ENCODE assay signal across 10 cellular contexts in the genomic region with DNA sequence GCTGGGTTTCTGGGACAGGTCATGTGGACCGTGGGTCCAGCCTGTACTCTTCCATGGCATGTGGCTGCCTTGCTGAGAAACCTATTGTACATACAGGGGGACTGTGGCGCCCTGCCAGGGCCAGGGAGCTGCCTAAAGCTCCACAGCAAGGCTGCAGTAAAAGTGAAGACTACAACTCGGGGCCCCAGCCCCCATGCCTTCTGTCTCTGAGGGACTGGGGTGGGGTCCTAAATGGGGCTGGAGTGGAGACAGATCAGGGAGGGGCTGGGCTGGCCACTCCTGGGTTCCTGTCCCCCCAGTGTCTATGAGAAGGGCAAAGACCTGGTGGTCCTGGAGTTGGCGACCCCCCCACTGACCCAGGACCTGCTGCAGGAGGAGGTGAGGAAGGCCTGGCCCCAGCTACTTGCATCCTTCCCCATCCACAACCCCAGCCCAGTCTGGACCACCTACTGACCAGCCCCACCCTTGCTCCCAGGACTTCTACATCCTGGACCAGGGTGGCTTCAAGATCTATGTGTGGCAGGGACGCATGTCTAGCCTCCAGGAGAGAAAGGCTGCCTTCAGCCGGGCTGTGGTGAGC. TPM values are rescaled to one million over a fixed set of nuclear protein-coding genes. Genes with fewer than 3 reads are reported as not detected.
DNase-seq lines count a peak whose midpoint lies in the region; ATAC-seq and TF ChIP-seq lines count a peak whose summit lies in the region.
"Had no signal": no experiment of that assay in that cellular context is flagged by ENCODE, and none has a peak within 500 bp of the region (broad histone marks: within the 10 kb centered on the region; RNA-seq: fewer than 3 reads in every experiment).

No MANE protein-coding gene starts in this region.

- peak; percentile 24 for DNase-seq in activated T-cell treated with anti-CD3 and anti-CD28 coated beads, Interleukin-2, amount 50 U/mL, for 1 hour
- no peak for DNase-seq in activated T-cell treated with anti-CD3 and anti-CD28 coated beads, Interleukin-2, amount 50 U/mL, for 48 hours
- no peak for DNase-seq in naive B cell
- no peak for DNase-seq in transverse colon
- no peak for DNase-seq in A172 (ENCODE audit: low spot score)
- DNase-seq in COLO829 (ENCODE audit: low spot score): no peak
- DNase-seq: activated gamma-delta T cell treated with Interleukin-2 at 50 U/mL for 16 hours had no signal

- WGBS in transverse colon (ENCODE audit: low coverage in 1 of 2), 2 donors: 69% methylated on average over 6 of the region's 6 CpGs; no CpG with 5 or more reads in 1 of the 2 donors

- peaks cover 0 to 2% (median 0%) of the 10 kb centered on the region in 7 donors for H3K9me3 Mint-ChIP-seq in naive B cell

- H3K27ac Mint-ChIP-seq in naive B cell: peak overlapping the region; percentile 28 to 98 (median 96)

- H3K9me3 ChIP-seq in transverse colon: no peaks in the 10 kb centered on the region

- intact Hi-C loops in transverse colon (cut with DNase I; ENCODE audit: low total_unique reads): no loop called here

- H3K36me3 ChIP-seq in transverse colon: peaks cover 0 to 7% (median 0%) of the 10 kb centered on the region in 4 donors

- H3K27ac ChIP-seq in cingulate gyrus (ENCODE audit: low read depth, low read length): peak overlapping the region; percentile 91
- H3K27ac ChIP-seq in transverse colon: peak overlapping the region; percentile 81 to 93 (median 89)

- ATAC-seq in naive B cell (ENCODE audit: low read depth in 2 of 2) (no peak), GM21723 (IDR thresholded peaks at IDR 0.05; ENCODE audit: unreplicated experiment) (no peak)

- peaks cover 57 to 63% (median 61%) of the 10 kb centered on the region in 3 donors for H3K4me1 Mint-ChIP-seq in naive B cell

- H3K27me3 Mint-ChIP-seq in naive B cell: no peaks in the 10 kb centered on the region

- H3K4me1 ChIP-seq in transverse colon: peaks cover 23 to 51% (median 48%) of the 10 kb centered on the region in 4 donors

- no peak for TF ChIP-seq POLR2A in transverse colon (IDR thresholded peaks at IDR 0.05)

- H3K27me3 ChIP-seq in transverse colon: no peaks in the 10 kb centered on the region

- in situ Hi-C loops in transverse colon (cut with MboI; ENCODE audit: low pct_ligation_motif_present in 1 of 4, low pct_unique_long_range_greater_than_20kb in 1 of 4, low sequenced_read_pairs in 3 of 4): no loop called here

- peaks cover 8 to 10% of the 10 kb centered on the region in 2 donors for H3K36me3 Mint-ChIP-seq in naive B cell

- peak overlapping the region in 2 of 4 donors; percentile 24 to 47 for H3K4me3 ChIP-seq in transverse colon

- no peak for TF ChIP-seq EP300 in transverse colon (IDR thresholded peaks at IDR 0.05; ENCODE audit: low read depth)

- H3K4me3 Mint-ChIP-seq in naive B cell: peak overlapping the region in 6 of 8 donors; percentile 77 to 90 (median 82)

- no peak for TF ChIP-seq CTCF in transverse colon (IDR thresholded peaks at IDR 0.05)

RNA-seq across cellular contexts. Expression of gene VILL, which starts 7.3 kb away (rescaled TPM):
- 10 to 100 TPM in 4 of 6 donors, 1 to 10 TPM in 2; 8.4 to 17.8 (median 11.8) TPM for polyA plus RNA-seq in naive B cell (ENCODE audit: low read depth in 6 of 6)
- 100 to 1,000 TPM; 112 to 214 (median 172) TPM for total RNA-seq in transverse colon
- 0.07 and 1.7 TPM in 2 replicates for total RNA-seq in A172 (2014; rRNA removed; shearing (Covaris generic))

RNA-seq across cellular contexts. Expression of gene PLCD1, which starts 31.6 kb away (rescaled TPM):
- polyA plus RNA-seq in naive B cell (ENCODE audit: low read depth in 6 of 6): 1 to 10 TPM in 5 of 6 donors, not detected in 1; 1.9 to 4.1 (median 2.6) TPM
- total RNA-seq in transverse colon: 100 to 1,000 TPM in 2 of 4 donors, 10 to 100 TPM in 2; 21.1 to 126 (median 91.4) TPM
- total RNA-seq in A172 (2014; rRNA removed; shearing (Covaris generic)): 5.4 and 5.7 TPM in 2 replicates

RNA-seq across cellular contexts. Expression of gene DLEC1, which starts 41.1 kb away (rescaled TPM):
- polyA plus RNA-seq in naive B cell (ENCODE audit: low read depth in 6 of 6): under 1 TPM in 4 of 6 donors, not detected in 2; 0.09 to 0.50 (median 0.30) TPM
- 1 to 10 TPM in 2 of 4 donors, under 1 TPM in 2; 0.20 to 4.1 (median 1.4) TPM for total RNA-seq in transverse colon
- not detected in 2 replicates for total RNA-seq in A172 (2014; rRNA removed; shearing (Covaris generic))
- total RNA-seq: glomerular endothelial cell had no signal

Comparison
In these comparisons a context has a peak if more than half of its experiments do, and no peak if none do; other contexts are left out.
1. RNA of gene VILL, which starts 7.3 kb away (total RNA-seq): 112 to 214 TPM in transverse colon; 0.07 to 1.7 TPM in A172; every median in the first group is over 10 times any median in the second.